Comparison of ENCODE assay signal across 1 cellular context in the genomic region with DNA sequence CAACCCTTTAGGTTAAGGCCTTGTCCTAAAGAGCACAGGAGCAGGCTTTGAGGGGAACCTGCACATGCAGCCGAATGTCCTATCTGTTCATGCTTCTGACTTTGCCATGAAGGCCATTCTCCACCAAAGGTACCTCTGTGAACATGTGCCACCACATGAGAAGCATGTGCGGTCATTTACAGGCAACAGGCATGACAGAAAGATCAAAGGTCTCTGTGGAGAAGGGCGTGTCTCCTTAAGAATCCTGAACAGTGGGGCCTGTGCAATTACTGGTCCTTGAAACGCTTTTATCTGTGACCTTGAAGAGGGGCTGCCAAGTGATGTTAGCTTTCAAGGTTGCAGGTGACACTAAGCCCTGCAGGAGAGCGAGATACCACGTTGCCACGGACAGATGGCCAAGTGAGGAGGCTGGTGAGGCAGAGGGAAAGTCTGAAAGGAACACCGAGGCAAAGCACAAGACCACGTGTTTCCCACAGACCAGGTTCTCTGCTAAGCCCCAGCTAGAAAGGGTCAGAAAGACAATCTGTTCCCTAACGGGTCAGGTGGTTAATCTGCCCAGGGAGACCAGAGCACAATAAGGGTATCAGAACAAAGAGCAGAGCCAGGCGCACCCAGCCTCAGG.
A peak's percentile ranks its signal among the peaks of the same experiment; 100 is the strongest.
TF ChIP-seq lines count a peak whose summit lies in the region.

No MANE protein-coding gene starts in this region.

TF ChIP-seq in K562, 482 proteins besides CTCF, POLR2A, EP300 and RAD21 (continued from another document):
- TF ChIP-seq, protein P1, sequence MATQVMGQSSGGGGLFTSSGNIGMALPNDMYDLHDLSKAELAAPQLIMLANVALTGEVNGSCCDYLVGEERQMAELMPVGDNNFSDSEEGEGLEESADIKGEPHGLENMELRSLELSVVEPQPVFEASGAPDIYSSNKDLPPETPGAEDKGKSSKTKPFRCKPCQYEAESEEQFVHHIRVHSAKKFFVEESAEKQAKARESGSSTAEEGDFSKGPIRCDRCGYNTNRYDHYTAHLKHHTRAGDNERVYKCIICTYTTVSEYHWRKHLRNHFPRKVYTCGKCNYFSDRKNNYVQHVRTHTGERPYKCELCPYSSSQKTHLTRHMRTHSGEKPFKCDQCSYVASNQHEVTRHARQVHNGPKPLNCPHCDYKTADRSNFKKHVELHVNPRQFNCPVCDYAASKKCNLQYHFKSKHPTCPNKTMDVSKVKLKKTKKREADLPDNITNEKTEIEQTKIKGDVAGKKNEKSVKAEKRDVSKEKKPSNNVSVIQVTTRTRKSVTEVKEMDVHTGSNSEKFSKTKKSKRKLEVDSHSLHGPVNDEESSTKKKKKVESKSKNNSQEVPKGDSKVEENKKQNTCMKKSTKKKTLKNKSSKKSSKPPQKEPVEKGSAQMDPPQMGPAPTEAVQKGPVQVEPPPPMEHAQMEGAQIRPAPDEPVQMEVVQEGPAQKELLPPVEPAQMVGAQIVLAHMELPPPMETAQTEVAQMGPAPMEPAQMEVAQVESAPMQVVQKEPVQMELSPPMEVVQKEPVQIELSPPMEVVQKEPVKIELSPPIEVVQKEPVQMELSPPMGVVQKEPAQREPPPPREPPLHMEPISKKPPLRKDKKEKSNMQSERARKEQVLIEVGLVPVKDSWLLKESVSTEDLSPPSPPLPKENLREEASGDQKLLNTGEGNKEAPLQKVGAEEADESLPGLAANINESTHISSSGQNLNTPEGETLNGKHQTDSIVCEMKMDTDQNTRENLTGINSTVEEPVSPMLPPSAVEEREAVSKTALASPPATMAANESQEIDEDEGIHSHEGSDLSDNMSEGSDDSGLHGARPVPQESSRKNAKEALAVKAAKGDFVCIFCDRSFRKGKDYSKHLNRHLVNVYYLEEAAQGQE (CRISPR knock-in tag; IDR thresholded peaks at IDR 0.05; ENCODE audit: low read depth) = no peak
- TF ChIP-seq ZNF699 (CRISPR knock-in tag; IDR thresholded peaks at IDR 0.05; ENCODE audit: insufficient replicate concordance) = no peak
- TF ChIP-seq, protein P2, sequence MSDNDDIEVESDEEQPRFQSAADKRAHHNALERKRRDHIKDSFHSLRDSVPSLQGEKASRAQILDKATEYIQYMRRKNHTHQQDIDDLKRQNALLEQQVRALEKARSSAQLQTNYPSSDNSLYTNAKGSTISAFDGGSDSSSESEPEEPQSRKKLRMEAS (CRISPR knock-in tag; IDR thresholded peaks at IDR 0.05) = peak; percentile 49
- TF ChIP-seq, protein P3, sequence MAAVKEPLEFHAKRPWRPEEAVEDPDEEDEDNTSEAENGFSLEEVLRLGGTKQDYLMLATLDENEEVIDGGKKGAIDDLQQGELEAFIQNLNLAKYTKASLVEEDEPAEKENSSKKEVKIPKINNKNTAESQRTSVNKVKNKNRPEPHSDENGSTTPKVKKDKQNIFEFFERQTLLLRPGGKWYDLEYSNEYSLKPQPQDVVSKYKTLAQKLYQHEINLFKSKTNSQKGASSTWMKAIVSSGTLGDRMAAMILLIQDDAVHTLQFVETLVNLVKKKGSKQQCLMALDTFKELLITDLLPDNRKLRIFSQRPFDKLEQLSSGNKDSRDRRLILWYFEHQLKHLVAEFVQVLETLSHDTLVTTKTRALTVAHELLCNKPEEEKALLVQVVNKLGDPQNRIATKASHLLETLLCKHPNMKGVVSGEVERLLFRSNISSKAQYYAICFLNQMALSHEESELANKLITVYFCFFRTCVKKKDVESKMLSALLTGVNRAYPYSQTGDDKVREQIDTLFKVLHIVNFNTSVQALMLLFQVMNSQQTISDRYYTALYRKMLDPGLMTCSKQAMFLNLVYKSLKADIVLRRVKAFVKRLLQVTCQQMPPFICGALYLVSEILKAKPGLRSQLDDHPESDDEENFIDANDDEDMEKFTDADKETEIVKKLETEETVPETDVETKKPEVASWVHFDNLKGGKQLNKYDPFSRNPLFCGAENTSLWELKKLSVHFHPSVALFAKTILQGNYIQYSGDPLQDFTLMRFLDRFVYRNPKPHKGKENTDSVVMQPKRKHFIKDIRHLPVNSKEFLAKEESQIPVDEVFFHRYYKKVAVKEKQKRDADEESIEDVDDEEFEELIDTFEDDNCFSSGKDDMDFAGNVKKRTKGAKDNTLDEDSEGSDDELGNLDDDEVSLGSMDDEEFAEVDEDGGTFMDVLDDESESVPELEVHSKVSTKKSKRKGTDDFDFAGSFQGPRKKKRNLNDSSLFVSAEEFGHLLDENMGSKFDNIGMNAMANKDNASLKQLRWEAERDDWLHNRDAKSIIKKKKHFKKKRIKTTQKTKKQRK (IDR thresholded peaks at IDR 0.05; ENCODE audit: borderline replicate concordance, low read depth, low read length) = no peak
- TF ChIP-seq, protein P4, sequence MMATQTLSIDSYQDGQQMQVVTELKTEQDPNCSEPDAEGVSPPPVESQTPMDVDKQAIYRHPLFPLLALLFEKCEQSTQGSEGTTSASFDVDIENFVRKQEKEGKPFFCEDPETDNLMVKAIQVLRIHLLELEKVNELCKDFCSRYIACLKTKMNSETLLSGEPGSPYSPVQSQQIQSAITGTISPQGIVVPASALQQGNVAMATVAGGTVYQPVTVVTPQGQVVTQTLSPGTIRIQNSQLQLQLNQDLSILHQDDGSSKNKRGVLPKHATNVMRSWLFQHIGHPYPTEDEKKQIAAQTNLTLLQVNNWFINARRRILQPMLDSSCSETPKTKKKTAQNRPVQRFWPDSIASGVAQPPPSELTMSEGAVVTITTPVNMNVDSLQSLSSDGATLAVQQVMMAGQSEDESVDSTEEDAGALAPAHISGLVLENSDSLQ (IDR thresholded peaks at IDR 0.05) = no peak
- TF ChIP-seq, protein P5, sequence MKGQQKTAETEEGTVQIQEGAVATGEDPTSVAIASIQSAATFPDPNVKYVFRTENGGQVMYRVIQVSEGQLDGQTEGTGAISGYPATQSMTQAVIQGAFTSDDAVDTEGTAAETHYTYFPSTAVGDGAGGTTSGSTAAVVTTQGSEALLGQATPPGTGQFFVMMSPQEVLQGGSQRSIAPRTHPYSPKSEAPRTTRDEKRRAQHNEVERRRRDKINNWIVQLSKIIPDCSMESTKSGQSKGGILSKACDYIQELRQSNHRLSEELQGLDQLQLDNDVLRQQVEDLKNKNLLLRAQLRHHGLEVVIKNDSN (CRISPR knock-in tag; IDR thresholded peaks at IDR 0.05) = peak; percentile 35; the same call in 1 of the 2 replicates
